In genomic region chr7:136183981-136184380, GRCh38 we compare ENCODE assay signal across 14 cellular contexts.
DNase-seq lines count a peak whose midpoint lies in the region; ATAC-seq and TF ChIP-seq lines count a peak whose summit lies in the region.
"Had no signal": no experiment of that assay in that cellular context is flagged by ENCODE, and none has a peak within 500 bp of the region (broad histone marks: within the 10 kb centered on the region; RNA-seq: fewer than 3 reads in every experiment).

No MANE protein-coding gene starts in this region.

- ATAC-seq in HG02610 (IDR thresholded peaks at IDR 0.05; ENCODE audit: unreplicated experiment) = no peak
- ATAC-seq: activated CD8-positive, alpha-beta memory T cell treated with anti-CD3 and anti-CD28 coated beads, Interleukin-2, amount 10 ng/mL, durations not matched to agents 7 days and 5 days; CD8-positive, alpha-beta T cell; Right ventricle myocardium inferior; stimulated activated naive CD8-positive, alpha-beta T cell treated with anti-CD3 and anti-CD28 coated beads, Interleukin-15, amount 100 ng/mL, for 72 hours had no signal

- H3K27ac ChIP-seq in thyroid gland = no peak overlapping the region

- H3K4me3 ChIP-seq in Jurkat, Clone E6-1 (ENCODE audit: low read length) = no peak overlapping the region
- no peak overlapping the region for H3K4me3 ChIP-seq in HAP-1
- no peak overlapping the region for H3K4me3 ChIP-seq in thyroid gland (replicated peaks in 1 of 3)
- H3K4me3 ChIP-seq: MG63 had no signal

- H3K9me3 Mint-ChIP-seq in brain = peaks cover 0 to 2% (median 0%) of the 10 kb centered on the region in 5 experiments
- H3K9me3 Mint-ChIP-seq: CD8-positive, alpha-beta T cell had no signal

- H3K27ac Mint-ChIP-seq in brain = peak overlapping the region in 1 of 5 experiments; percentile 5
- H3K27ac Mint-ChIP-seq: activated CD8-positive, alpha-beta memory T cell treated with anti-CD3 and anti-CD28 coated beads, Interleukin-2, amount 10 ng/mL, durations not matched to agents 7 days and 5 days; activated naive CD8-positive, alpha-beta T cell; CD8-positive, alpha-beta T cell; stimulated activated naive CD8-positive, alpha-beta T cell treated with anti-CD3 and anti-CD28 coated beads, Interleukin-15, amount 100 ng/mL, for 72 hours had no signal

- no peaks in the 10 kb centered on the region for H3K36me3 Mint-ChIP-seq in brain

- DNase-seq in AG08396 (ENCODE audit: low spot score) (peak; percentile 11), left kidney (ENCODE audit: low read depth, low spot score) (peak; percentile 24), HAP-1 (ENCODE audit: low spot score in 2 of 2) (no peak), thyroid gland (no peak), mucosa of gallbladder (ENCODE audit: low spot score) (no peak)
- peak; percentile 2 for DNase-seq in Jurkat, Clone E6-1 (ENCODE audit: low read depth, low spot score)
- DNase-seq: activated CD8-positive, alpha-beta memory T cell treated with anti-CD3 and anti-CD28 coated beads, Interleukin-2, amount 10 ng/mL, durations not matched to agents 7 days and 5 days; CD8-positive, alpha-beta T cell; MG63; stimulated activated naive CD8-positive, alpha-beta T cell treated with anti-CD3 and anti-CD28 coated beads, Interleukin-15, amount 100 ng/mL, for 72 hours had no signal

- TF ChIP-seq CTCF in brain (conservative IDR thresholded peaks at IDR 0.05) (peak; percentile 29 to 36), thyroid gland (IDR thresholded peaks at IDR 0.05) (no peak)

- H3K27me3 Mint-ChIP-seq in brain = no peaks in the 10 kb centered on the region
- H3K27me3 Mint-ChIP-seq: activated CD8-positive, alpha-beta memory T cell treated with anti-CD3 and anti-CD28 coated beads, Interleukin-2, amount 10 ng/mL, durations not matched to agents 7 days and 5 days; activated naive CD8-positive, alpha-beta T cell; stimulated activated naive CD8-positive, alpha-beta T cell treated with anti-CD3 and anti-CD28 coated beads, Interleukin-15, amount 100 ng/mL, for 72 hours had no signal

- H3K9me3 ChIP-seq in HAP-1 = no peaks in the 10 kb centered on the region
- no peaks in the 10 kb centered on the region for H3K9me3 ChIP-seq in thyroid gland
- H3K9me3 ChIP-seq: MG63 had no signal

- H3K4me1 ChIP-seq in HAP-1 = no peaks in the 10 kb centered on the region
- H3K4me1 ChIP-seq in thyroid gland = peaks cover 5 to 8% of the 10 kb centered on the region in 2 donors

- H3K4me1 Mint-ChIP-seq in brain = peaks cover 8% of the 10 kb centered on the region
- H3K4me1 Mint-ChIP-seq: activated CD8-positive, alpha-beta memory T cell treated with anti-CD3 and anti-CD28 coated beads, Interleukin-2, amount 10 ng/mL, durations not matched to agents 7 days and 5 days had no signal

- H3K4me3 Mint-ChIP-seq in brain = no peak overlapping the region
- H3K4me3 Mint-ChIP-seq: activated CD8-positive, alpha-beta memory T cell treated with anti-CD3 and anti-CD28 coated beads, Interleukin-2, amount 10 ng/mL, durations not matched to agents 7 days and 5 days; activated naive CD8-positive, alpha-beta T cell; CD8-positive, alpha-beta T cell; stimulated activated naive CD8-positive, alpha-beta T cell treated with anti-CD3 and anti-CD28 coated beads, Interleukin-15, amount 100 ng/mL, for 72 hours had no signal

- in situ Hi-C loops in HAP-1 (cut with MboI; ENCODE audit: low sequenced_read_pairs) = no loop called here

- H3K27me3 ChIP-seq in HAP-1 (ENCODE audit: low read depth) = no peaks in the 10 kb centered on the region
- no peaks in the 10 kb centered on the region for H3K27me3 ChIP-seq in thyroid gland
- H3K27me3 ChIP-seq: MG63 had no signal

- intact Hi-C loops in thyroid gland (cut with DNase I) = no loop called here

- no peak for TF ChIP-seq POLR2A in thyroid gland (IDR thresholded peaks at IDR 0.05)

- no peaks in the 10 kb centered on the region for H3K36me3 ChIP-seq in HAP-1 (replicated peaks)
- H3K36me3 ChIP-seq in thyroid gland = no peaks in the 10 kb centered on the region
- H3K36me3 ChIP-seq: MG63 had no signal

- 60 to 69% methylated on average over 2 of the region's 2 CpGs for whole genome bisulfite sequencing in thyroid gland, 2 donors

Comparison
In these comparisons a context has a peak if more than half of its experiments do, and no peak if none do; other contexts are left out.
1. DNase-seq: peak in AG08396 (single experiment), Jurkat, Clone E6-1 (single experiment) and left kidney (single experiment); none in HAP-1 (0 of 2), thyroid gland (0 of 2) and mucosa of gallbladder (single experiment).
2. CTCF ChIP-seq: peak in brain (2 of 2); none in thyroid gland (0 of 6).